Comparison of ENCODE assay signal across 1 cellular context in the genomic region with DNA sequence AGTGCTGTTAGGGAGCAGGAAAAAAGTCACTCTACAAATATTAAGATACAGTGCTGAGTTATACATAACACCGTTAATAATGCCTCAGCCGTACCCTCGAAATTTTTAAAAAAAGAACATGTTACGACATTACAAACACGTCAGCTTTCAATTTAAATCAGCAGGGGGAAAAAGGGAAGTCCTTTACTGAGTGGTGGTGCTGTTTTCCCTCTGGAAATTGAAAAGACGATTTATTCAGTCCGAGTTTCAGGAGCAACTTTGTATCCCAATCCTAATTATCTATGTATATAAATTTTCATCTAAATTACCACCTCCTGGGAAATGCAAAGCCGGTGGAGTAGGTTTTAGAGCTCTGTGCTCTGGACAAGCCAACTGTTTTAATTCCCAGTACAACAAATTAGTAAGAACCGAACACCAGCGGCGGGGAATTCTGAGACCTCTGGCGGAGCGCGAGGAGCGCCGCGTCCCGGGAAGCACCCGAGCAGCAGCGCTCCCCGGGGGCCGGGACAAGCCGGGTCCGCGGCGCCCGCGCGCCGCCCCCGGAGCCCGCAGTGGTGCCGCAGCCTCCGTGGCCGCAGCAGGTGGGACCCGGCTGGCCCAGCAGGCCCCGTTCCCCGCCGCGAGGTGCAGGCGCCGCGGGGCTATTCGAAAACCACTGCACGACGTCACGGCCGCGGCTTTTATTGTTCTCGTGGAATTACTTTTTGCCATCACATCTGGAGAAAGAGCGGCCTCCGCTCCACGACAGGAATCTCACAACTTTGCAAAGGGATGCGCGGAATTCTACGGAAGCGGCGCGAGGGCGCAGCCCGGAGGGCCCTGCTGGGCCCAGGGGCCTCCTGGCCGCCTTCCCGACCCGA.
TF ChIP-seq lines count a peak whose summit lies in the region.

No MANE protein-coding gene starts in this region.

TF ChIP-seq in GM12878, 131 proteins besides CTCF, POLR2A, EP300 and RAD21 (continued from another document):
- TF ChIP-seq, protein P1, sequence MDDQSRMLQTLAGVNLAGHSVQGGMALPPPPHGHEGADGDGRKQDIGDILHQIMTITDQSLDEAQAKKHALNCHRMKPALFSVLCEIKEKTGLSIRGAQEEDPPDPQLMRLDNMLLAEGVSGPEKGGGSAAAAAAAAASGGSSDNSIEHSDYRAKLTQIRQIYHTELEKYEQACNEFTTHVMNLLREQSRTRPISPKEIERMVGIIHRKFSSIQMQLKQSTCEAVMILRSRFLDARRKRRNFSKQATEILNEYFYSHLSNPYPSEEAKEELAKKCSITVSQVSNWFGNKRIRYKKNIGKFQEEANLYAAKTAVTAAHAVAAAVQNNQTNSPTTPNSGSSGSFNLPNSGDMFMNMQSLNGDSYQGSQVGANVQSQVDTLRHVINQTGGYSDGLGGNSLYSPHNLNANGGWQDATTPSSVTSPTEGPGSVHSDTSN (IDR thresholded peaks at IDR 0.05; ENCODE audit: insufficient replicate concordance, low read depth, low read length), result no peak
- TF ChIP-seq JUND (IDR thresholded peaks at IDR 0.05; ENCODE audit: low read depth, low read length), result peak; percentile 37; the same call in 1 of the 2 replicates
- no peak for TF ChIP-seq NRF1 (conservative IDR thresholded peaks at IDR 0.05; ENCODE audit: low read depth, low read length)
- no peak for TF ChIP-seq SMAD5 (IDR thresholded peaks at IDR 0.05; ENCODE audit: low read depth)
- TF ChIP-seq, protein P2, sequence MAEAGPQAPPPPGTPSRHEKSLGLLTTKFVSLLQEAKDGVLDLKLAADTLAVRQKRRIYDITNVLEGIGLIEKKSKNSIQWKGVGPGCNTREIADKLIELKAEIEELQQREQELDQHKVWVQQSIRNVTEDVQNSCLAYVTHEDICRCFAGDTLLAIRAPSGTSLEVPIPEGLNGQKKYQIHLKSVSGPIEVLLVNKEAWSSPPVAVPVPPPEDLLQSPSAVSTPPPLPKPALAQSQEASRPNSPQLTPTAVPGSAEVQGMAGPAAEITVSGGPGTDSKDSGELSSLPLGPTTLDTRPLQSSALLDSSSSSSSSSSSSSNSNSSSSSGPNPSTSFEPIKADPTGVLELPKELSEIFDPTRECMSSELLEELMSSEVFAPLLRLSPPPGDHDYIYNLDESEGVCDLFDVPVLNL (IDR thresholded peaks at IDR 0.05; ENCODE audit: low read depth, low read length), result no peak
- TF ChIP-seq YY1 (IDR thresholded peaks at IDR 0.05; ENCODE audit: low read depth, low read length), result no peak
- peak; percentile 78 for TF ChIP-seq ATF7 (IDR thresholded peaks at IDR 0.05; ENCODE audit: low read depth)
- no peak for TF ChIP-seq CHD4 (IDR thresholded peaks at IDR 0.05)
- no peak; a peak in 1 of 4 replicates for TF ChIP-seq SRF (IDR thresholded peaks at IDR 0.05; ENCODE audit: low read depth in 2 of 2, low read length in 2 of 2)
- no peak for TF ChIP-seq BHLHE40 (IDR thresholded peaks at IDR 0.05; ENCODE audit: borderline replicate concordance in 1 of 2, low read depth in 2 of 2, low read length in 1 of 2)
- TF ChIP-seq USF2 (IDR thresholded peaks at IDR 0.05; ENCODE audit: borderline replicate concordance, low read depth, low read length), result no peak
- no peak for TF ChIP-seq RFX5 (IDR thresholded peaks at IDR 0.05; ENCODE audit: low read depth, low read length)
- no peak for TF ChIP-seq ESRRA (IDR thresholded peaks at IDR 0.05; ENCODE audit: low read length)
- no peak for TF ChIP-seq HSF1 (IDR thresholded peaks at IDR 0.05; ENCODE audit: low read depth, low read length)
- TF ChIP-seq PAX5 (IDR thresholded peaks at IDR 0.05; ENCODE audit: borderline replicate concordance, low read depth, low read length), result no peak
- TF ChIP-seq YBX1 (IDR thresholded peaks at IDR 0.05), result no peak
- TF ChIP-seq SUZ12 (IDR thresholded peaks at IDR 0.05; ENCODE audit: unreplicated experiment), result no peak
- TF ChIP-seq JUNB (IDR thresholded peaks at IDR 0.05), result peak; percentile 92
- TF ChIP-seq ZZZ3 (IDR thresholded peaks at IDR 0.05; ENCODE audit: control insufficient read depth, insufficient read length, low read depth), result no peak
- no peak for TF ChIP-seq ZNF207 (IDR thresholded peaks at IDR 0.05; ENCODE audit: borderline replicate concordance)
- TF ChIP-seq BRCA1 (IDR thresholded peaks at IDR 0.05; ENCODE audit: low read depth, low read length), result no peak
- TF ChIP-seq MXI1 (IDR thresholded peaks at IDR 0.05; ENCODE audit: low read depth, low read length), result no peak; the same call in 1 of the 2 replicates
- TF ChIP-seq POLR2AphosphoS5 (IDR thresholded peaks at IDR 0.05; ENCODE audit: low read length), result no peak
- TF ChIP-seq SMC3 (IDR thresholded peaks at IDR 0.05; ENCODE audit: borderline replicate concordance, low read length), result no peak
- TF ChIP-seq ZBTB33 (IDR thresholded peaks at IDR 0.05), result no peak
- no peak for TF ChIP-seq MYC (IDR thresholded peaks at IDR 0.05; ENCODE audit: insufficient read depth, insufficient read length, insufficient replicate concordance, low read length, severe bottlenecking)
- 0 out of 2 replicates have a peak, but pooled peaks have one; percentile 7 for TF ChIP-seq TCF12 (IDR thresholded peaks at IDR 0.05; ENCODE audit: low read depth, low read length)
- TF ChIP-seq RCOR1 (conservative IDR thresholded peaks at IDR 0.05; ENCODE audit: low read depth, low read length), result no peak
- TF ChIP-seq NR2F1 (conservative IDR thresholded peaks at IDR 0.05), result no peak
- TF ChIP-seq CREM (IDR thresholded peaks at IDR 0.05; ENCODE audit: low read depth), result peak; percentile 75
- 0 out of 2 replicates have a peak, but pooled peaks have one; percentile 3 for TF ChIP-seq SREBF2 (IDR thresholded peaks at IDR 0.05; ENCODE audit: low read length)
